In the genomic region with DNA sequence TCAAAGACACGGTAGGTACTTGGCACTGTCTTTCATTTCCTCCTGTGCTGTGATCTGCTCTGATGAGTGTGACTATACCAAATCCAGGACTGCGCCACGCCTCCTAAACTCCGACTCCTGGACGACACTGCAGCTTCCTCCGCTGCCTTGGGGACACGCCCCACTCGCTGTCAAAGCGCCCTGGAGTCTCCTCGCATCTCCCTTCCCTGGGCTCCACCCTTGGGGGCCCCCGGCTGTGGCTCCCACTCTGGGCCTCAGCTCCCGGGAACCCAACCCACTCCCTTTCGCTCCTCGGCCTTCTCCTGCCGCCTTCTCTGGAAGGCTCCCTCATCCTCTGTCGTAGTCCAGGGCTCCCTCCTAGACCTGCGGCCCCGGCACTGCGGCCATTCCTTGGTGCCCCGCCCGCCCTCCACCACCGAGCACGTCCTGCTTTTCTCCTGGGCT, we compare ENCODE assay signal across 7 cellular contexts.
A peak's percentile ranks its signal among the peaks of the same experiment; 100 is the strongest.
DNase-seq lines count a peak whose midpoint lies in the region; ATAC-seq and TF ChIP-seq lines count a peak whose summit lies in the region.

No MANE protein-coding gene starts in this region.

- H3K4me3 ChIP-seq in iPS-20b (ENCODE audit: low read length) (peak overlapping the region; percentile 56; the same call in 1 of the 2 replicates), BE2C (ENCODE audit: low read depth, low read length) (no peak overlapping the region)

- H3K27ac ChIP-seq in iPS-20b (ENCODE audit: low read length): no peak overlapping the region

- H3K9me3 ChIP-seq in iPS-20b (ENCODE audit: insufficient read depth, low read depth, low read length) (no peaks in the 10 kb centered on the region; the same call in 1 of the 2 replicates), BE2C (no peaks in the 10 kb centered on the region)

- H3K36me3 ChIP-seq in iPS-20b (ENCODE audit: insufficient read depth, low read depth, low read length) (no peaks in the 10 kb centered on the region), BE2C (no peaks in the 10 kb centered on the region)

- H3K27me3 ChIP-seq in iPS-20b (ENCODE audit: insufficient read depth, low read length): peaks cover 5% of the 10 kb centered on the region; the same call in 1 of the 2 replicates
- no peaks in the 10 kb centered on the region for H3K27me3 ChIP-seq in BE2C

- TF ChIP-seq CTCF in BE2C (IDR thresholded peaks at IDR 0.05; ENCODE audit: low read depth, low read length): no peak

- no peaks in the 10 kb centered on the region; the same call in 1 of the 2 replicates for H3K4me1 ChIP-seq in iPS-20b (ENCODE audit: insufficient read depth, low read length)
- H3K4me1 ChIP-seq in BE2C: no peaks in the 10 kb centered on the region

- H3K9ac ChIP-seq in iPS-20b (ENCODE audit: low read depth, low read length): peak overlapping the region; percentile 1; the same call in 1 of the 2 replicates

- DNase-seq in HT-29 (ENCODE audit: low spot score) (peak; percentile 71), anterior cingulate cortex (lab: John Stamatoyannopoulos, UW) (no peak), BE2C (no peak)
- peak; percentile 36 for DNase-seq in activated T-cell treated with anti-CD3 and anti-CD28 coated beads, Interleukin-2, amount 50 U/mL, for 1 hour
- DNase-seq in stimulated activated naive CD8-positive, alpha-beta T cell treated with anti-CD3 and anti-CD28 coated beads, Interleukin-15, Interleukin-2, amounts not matched to agents 100 U/mL and 50 U/mL, for 24 hours: peak; percentile 36

- peak; percentile 55 for ATAC-seq in stimulated activated naive CD8-positive, alpha-beta T cell treated with anti-CD3 and anti-CD28 coated beads, Interleukin-15, Interleukin-2, amounts not matched to agents 100 U/mL and 50 U/mL, for 24 hours
- no peak for ATAC-seq in HG03025 (IDR thresholded peaks at IDR 0.05; ENCODE audit: low FRiP score, unreplicated experiment)

Comparison
In these comparisons a context has a peak if more than half of its experiments do, and no peak if none do; other contexts are left out.
1. DNase-seq: peak in HT-29 (single experiment), activated T-cell treated with anti-CD3 and anti-CD28 coated beads, Interleukin-2, amount 50 U/mL, for 1 hour (single experiment) and stimulated activated naive CD8-positive, alpha-beta T cell treated with anti-CD3 and anti-CD28 coated beads, Interleukin-15, Interleukin-2, amounts not matched to agents 100 U/mL and 50 U/mL, for 24 hours (single experiment); none in anterior cingulate cortex (0 of 58) and BE2C (single experiment).